In the genomic region with DNA sequence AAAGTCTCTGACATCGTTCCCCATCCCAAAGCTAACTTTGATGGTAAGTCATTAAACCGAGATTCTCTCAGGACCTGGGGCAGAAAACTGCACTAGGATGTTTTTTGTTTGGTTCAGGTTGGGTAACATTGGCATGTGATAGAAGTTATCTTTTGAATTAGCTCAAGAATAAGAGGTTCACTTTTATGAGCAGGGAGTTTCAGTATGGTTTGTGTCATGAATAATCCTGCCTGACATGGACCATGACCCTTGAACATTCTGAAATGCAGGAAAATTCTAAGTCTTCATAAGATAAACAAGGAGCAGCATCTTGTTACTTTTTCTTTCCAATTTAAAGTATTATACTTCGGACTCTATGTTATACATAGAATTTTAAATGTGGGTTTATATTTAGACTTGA, we compare ENCODE assay signal across 20 cellular contexts.
"Had no signal": no experiment of that assay in that cellular context is flagged by ENCODE, and none has a peak within 500 bp of the region (broad histone marks: within the 10 kb centered on the region; RNA-seq: fewer than 3 reads in every experiment).

No MANE protein-coding gene starts in this region.

- H3K4me3 ChIP-seq: left lung, lower lobe of right lung, pancreas, prostate gland, skin epidermis, spleen, tibial nerve, uterus had no signal

- DNase-seq: islet precursor cell; left cardiac atrium; left lung; lower lobe of right lung; naive thymus-derived CD8-positive, alpha-beta T cell; nucleus accumbens; pancreas; posterior cingulate gyrus; retina; right cardiac atrium; spleen; stimulated activated CD4-positive, alpha-beta T cell treated with anti-CD3 and anti-CD28 coated beads, Interleukin-4, amount 100 ng/mL, for 4 hours; stimulated activated CD8-positive, alpha-beta memory T cell treated with anti-CD3 and anti-CD28 coated beads, Interleukin-4, amount 100 ng/mL, for 48 hours; stimulated activated naive CD4-positive, alpha-beta T cell treated with Interleukin-2 at 50 U/mL for 16 hours; stimulated activated naive CD8-positive, alpha-beta T cell treated with anti-CD3 and anti-CD28 coated beads, Interleukin-15, amount 100 ng/mL, for 72 hours; substantia nigra; uterus had no signal
